In genomic region chrX:100648601-100649417, GRCh38 we compare ENCODE assay signal across 12 cellular contexts. TPM values are rescaled to one million over a fixed set of nuclear protein-coding genes. Genes with fewer than 3 reads are reported as not detected.
DNase-seq lines count a peak whose midpoint lies in the region; ATAC-seq, FAIRE-seq and TF ChIP-seq lines count a peak whose summit lies in the region.
"Had no signal": no experiment of that assay in that cellular context is flagged by ENCODE, and none has a peak within 500 bp of the region (broad histone marks: within the 10 kb centered on the region; RNA-seq: fewer than 3 reads in every experiment).

No MANE protein-coding gene starts in this region.

- H3K27ac Mint-ChIP-seq in mesothelial cell of epicardium, result peak overlapping the region; percentile 97
- H3K27ac Mint-ChIP-seq in activated CD8-positive, alpha-beta memory T cell treated with anti-CD3 and anti-CD28 coated beads, Interleukin-2, amount 10 ng/mL, durations not matched to agents 7 days and 5 days, result no peak overlapping the region
- H3K27ac Mint-ChIP-seq: activated naive CD4-positive, alpha-beta T cell treated with anti-CD3 and anti-CD28 coated beads, Interleukin-2, amount 50 U/mL, for 24 hours; natural killer cell treated with Interleukin-12 subunit alpha and Interleukin-12 subunit beta and Interleukin-15 and Interleukin-18, amount 100 ng/mL, for 72 hours had no signal

- 75% methylated on average over 8 of the region's 8 CpGs for WGBS in A549 (ENCODE audit: missing lambda C conversion rate)

- H3K4me1 Mint-ChIP-seq in mesothelial cell of epicardium, result peaks cover 42% of the 10 kb centered on the region
- no peaks in the 10 kb centered on the region for H3K4me1 Mint-ChIP-seq in activated CD8-positive, alpha-beta memory T cell treated with anti-CD3 and anti-CD28 coated beads, Interleukin-2, amount 10 ng/mL, durations not matched to agents 7 days and 5 days
- H3K4me1 Mint-ChIP-seq: activated naive CD4-positive, alpha-beta T cell treated with anti-CD3 and anti-CD28 coated beads, Interleukin-2, amount 50 U/mL, for 24 hours had no signal

- CTCF ChIA-PET in A549 (lab: Yijun Ruan, JAX), result interaction anchor here (1.4 to 2.3 kb wide), 3 partner anchors 11 to 119 kb away, joined by 5 to 8 read pairs (median 6); partner anchors contain the start of gene TSPAN6
- CTCF ChIA-PET in activated CD8-positive, alpha-beta memory T cell treated with anti-CD3 and anti-CD28 coated beads, Interleukin-2, amount 10 ng/mL, durations not matched to agents 7 days and 5 days (lab: Charles Lee), result no interaction called here

- H3K4me1 ChIP-seq in A549, result peaks cover 52% of the 10 kb centered on the region

- no peak for FAIRE-seq in A549 (lab: Jason Lieb, UNC)
- FAIRE-seq in endometrium (lab: Jason Lieb, UNC), result peak; percentile 55

- DNase-seq in A549 (ENCODE audit: low read depth in 1 of 2, low spot score in 1 of 2), result peak in 1 of 2 experiments; percentile 14
- DNase-seq in NCI-H2171 treated with DMSO at 0.1 percent for 48 hours (lab: John Stamatoyannopoulos, UW), result peak; percentile 90
- no peak for DNase-seq in mesothelial cell of epicardium (ENCODE audit: low spot score in 2 of 2, unreplicated experiment in 2 of 2)
- DNase-seq in activated CD8-positive, alpha-beta memory T cell treated with anti-CD3 and anti-CD28 coated beads, Interleukin-2, amount 10 ng/mL, durations not matched to agents 7 days and 5 days, result no peak
- DNase-seq: AML-193, T-helper 1 cell had no signal

- ATAC-seq in A549 (no peak; a peak in 1 of 6 replicates), GM18873 (IDR thresholded peaks at IDR 0.05; ENCODE audit: low FRiP score, unreplicated experiment) (no peak), HG02678 (IDR thresholded peaks at IDR 0.05; ENCODE audit: unreplicated experiment) (no peak), GM21576 (IDR thresholded peaks at IDR 0.05; ENCODE audit: unreplicated experiment) (no peak)
- ATAC-seq in activated CD8-positive, alpha-beta memory T cell treated with anti-CD3 and anti-CD28 coated beads, Interleukin-2, amount 10 ng/mL, durations not matched to agents 7 days and 5 days, result no peak
- ATAC-seq: natural killer cell treated with Interleukin-12 subunit alpha and Interleukin-12 subunit beta and Interleukin-15 and Interleukin-18, amount 100 ng/mL, for 72 hours had no signal

- no peak for TF ChIP-seq RAD21 in A549 (conservative IDR thresholded peaks at IDR 0.05 in 1 of 2, IDR thresholded peaks at IDR 0.05 in 1 of 2)

- no peaks in the 10 kb centered on the region for H3K9me3 ChIP-seq in A549

- no peak for TF ChIP-seq POLR2A in A549 (IDR thresholded peaks at IDR 0.05; ENCODE audit: low read length)

- no peak overlapping the region for H3K4me3 ChIP-seq in A549

- TF ChIP-seq CTCF in A549 (IDR thresholded peaks at IDR 0.05) (no peak), mesothelial cell of epicardium (IDR thresholded peaks at IDR 0.05; ENCODE audit: unreplicated experiment) (no peak)

- no peaks in the 10 kb centered on the region for H3K36me3 Mint-ChIP-seq in mesothelial cell of epicardium
- no peaks in the 10 kb centered on the region for H3K36me3 Mint-ChIP-seq in activated CD8-positive, alpha-beta memory T cell treated with anti-CD3 and anti-CD28 coated beads, Interleukin-2, amount 10 ng/mL, durations not matched to agents 7 days and 5 days
- H3K36me3 Mint-ChIP-seq: activated naive CD4-positive, alpha-beta T cell treated with anti-CD3 and anti-CD28 coated beads, Interleukin-2, amount 50 U/mL, for 24 hours; natural killer cell treated with Interleukin-12 subunit alpha and Interleukin-12 subunit beta and Interleukin-15 and Interleukin-18, amount 100 ng/mL, for 72 hours had no signal

- no peak overlapping the region for H3K4me3 Mint-ChIP-seq in mesothelial cell of epicardium
- no peak overlapping the region for H3K4me3 Mint-ChIP-seq in activated CD8-positive, alpha-beta memory T cell treated with anti-CD3 and anti-CD28 coated beads, Interleukin-2, amount 10 ng/mL, durations not matched to agents 7 days and 5 days
- H3K4me3 Mint-ChIP-seq: activated naive CD4-positive, alpha-beta T cell treated with anti-CD3 and anti-CD28 coated beads, Interleukin-2, amount 50 U/mL, for 24 hours; natural killer cell treated with Interleukin-12 subunit alpha and Interleukin-12 subunit beta and Interleukin-15 and Interleukin-18, amount 100 ng/mL, for 72 hours had no signal

- peaks cover 27% of the 10 kb centered on the region for H3K9me3 Mint-ChIP-seq in mesothelial cell of epicardium
- H3K9me3 Mint-ChIP-seq in activated CD8-positive, alpha-beta memory T cell treated with anti-CD3 and anti-CD28 coated beads, Interleukin-2, amount 10 ng/mL, durations not matched to agents 7 days and 5 days (ENCODE audit: low read depth), result no peaks in the 10 kb centered on the region
- H3K9me3 Mint-ChIP-seq: activated naive CD4-positive, alpha-beta T cell treated with anti-CD3 and anti-CD28 coated beads, Interleukin-2, amount 50 U/mL, for 24 hours; natural killer cell treated with Interleukin-12 subunit alpha and Interleukin-12 subunit beta and Interleukin-15 and Interleukin-18, amount 100 ng/mL, for 72 hours had no signal

- H3K27ac ChIP-seq in A549, result peak overlapping the region; percentile 57 to 68; a peak in 5 of 6 replicates

- H3K4me2 ChIP-seq in A549, result peak overlapping the region; percentile 61

- POLR2A ChIA-PET in A549 (lab: Yijun Ruan, JAX), result interaction anchor here (1.1 kb wide), 1 partner anchor 12 kb away, joined by 4 read pairs; the partner anchor contains the start of gene TSPAN6

- no peak for TF ChIP-seq EP300 in A549 (IDR thresholded peaks at IDR 0.05)

- no peaks in the 10 kb centered on the region for H3K27me3 Mint-ChIP-seq in mesothelial cell of epicardium (ENCODE audit: low read depth)
- peaks cover 14% of the 10 kb centered on the region for H3K27me3 Mint-ChIP-seq in activated CD8-positive, alpha-beta memory T cell treated with anti-CD3 and anti-CD28 coated beads, Interleukin-2, amount 10 ng/mL, durations not matched to agents 7 days and 5 days

TF ChIP-seq in A549, 52 proteins besides CTCF, POLR2A, EP300 and RAD21:
- no peak for TF ChIP-seq TFCP2L1 (CRISPR knock-in tag; IDR thresholded peaks at IDR 0.05)
- TF ChIP-seq CEBPB (IDR thresholded peaks at IDR 0.05), result no peak
- TF ChIP-seq MAFK (IDR thresholded peaks at IDR 0.05; ENCODE audit: partially characterized antibody), result no peak
- no peak for TF ChIP-seq HES2 (IDR thresholded peaks at IDR 0.05)
- TF ChIP-seq ZSCAN20 (CRISPR knock-in tag; IDR thresholded peaks at IDR 0.05), result no peak
- TF ChIP-seq RCOR1 (IDR thresholded peaks at IDR 0.05; ENCODE audit: low read depth, low read length), result no peak
- no peak for TF ChIP-seq HOXB13 (CRISPR knock-in tag; IDR thresholded peaks at IDR 0.05; ENCODE audit: low read depth)
- TF ChIP-seq TP53 (CRISPR knock-in tag; IDR thresholded peaks at IDR 0.05), result no peak
- TF ChIP-seq PHF8 (IDR thresholded peaks at IDR 0.05; ENCODE audit: borderline replicate concordance, low read depth), result no peak
- no peak for TF ChIP-seq CBX2 (IDR thresholded peaks at IDR 0.05; ENCODE audit: borderline replicate concordance, low read depth)
- no peak for TF ChIP-seq RFX5 (IDR thresholded peaks at IDR 0.05)
- TF ChIP-seq HOXA7 (CRISPR knock-in tag; IDR thresholded peaks at IDR 0.05), result no peak
- TF ChIP-seq EHF (CRISPR knock-in tag; IDR thresholded peaks at IDR 0.05), result no peak
- TF ChIP-seq BHLHE40 (IDR thresholded peaks at IDR 0.05; ENCODE audit: low read depth, low read length), result no peak
- TF ChIP-seq, protein P1, sequence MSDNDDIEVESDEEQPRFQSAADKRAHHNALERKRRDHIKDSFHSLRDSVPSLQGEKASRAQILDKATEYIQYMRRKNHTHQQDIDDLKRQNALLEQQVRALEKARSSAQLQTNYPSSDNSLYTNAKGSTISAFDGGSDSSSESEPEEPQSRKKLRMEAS (IDR thresholded peaks at IDR 0.05), result no peak
- TF ChIP-seq KDM1A (IDR thresholded peaks at IDR 0.05; ENCODE audit: low read depth), result no peak
- TF ChIP-seq HOXB5 (CRISPR knock-in tag; IDR thresholded peaks at IDR 0.05), result no peak
- no peak for TF ChIP-seq RNF2 (IDR thresholded peaks at IDR 0.05; ENCODE audit: borderline replicate concordance, low read depth)

RNA-seq across cellular contexts. Expression of gene SRPX2, which starts 4.8 kb away (rescaled TPM):
- polyA plus RNA-seq in A549 (2011; rRNA removed) (6.7 and 9.6 TPM in 2 replicates), A549 (2017; fragmentation: RNase III; extraction: RNeasy Plus Mini Kit Qiagen cat#74134 plus additional on column Dnase treatment) (1.7 to 3.9 TPM (median 2.3 TPM) in 3 replicates)
- polyA plus RNA-seq in A549 (2012; cell fraction: cytosol; rRNA removed), result 2.6 and 2.9 TPM in 2 replicates
- polyA plus RNA-seq in A549 (2012; cell fraction: nucleus; rRNA removed), result 8.5 and 10.1 TPM in 2 replicates
- 10.0 and 17.2 TPM in 2 replicates for polyA minus RNA-seq in A549 (2011; rRNA and poly(A)+ RNA removed)
- 13.7 to 16.2 TPM (median 15.1 TPM) in 3 replicates for total RNA-seq in mesothelial cell of epicardium
- not detected for total RNA-seq in activated CD8-positive, alpha-beta memory T cell treated with anti-CD3 and anti-CD28 coated beads, Interleukin-2, amount 10 ng/mL, durations not matched to agents 7 days and 5 days
- total RNA-seq: natural killer cell treated with Interleukin-12 subunit alpha and Interleukin-12 subunit beta and Interleukin-15 and Interleukin-18, amount 100 ng/mL, for 72 hours had no signal

RNA-seq across cellular contexts. Expression of gene TSPAN6, which starts 12.2 kb away (rescaled TPM):
- polyA plus RNA-seq in A549 (2011; rRNA removed), result 61.4 and 71.1 TPM in 2 replicates
- polyA plus RNA-seq in A549 (2012; cell fraction: cytosol; rRNA removed), result 18.1 and 20.5 TPM in 2 replicates
- polyA plus RNA-seq in A549 (2012; cell fraction: nucleus; rRNA removed), result 9.3 and 14.0 TPM in 2 replicates
- 41.1 to 51.7 TPM (median 46.0 TPM) in 3 replicates for polyA plus RNA-seq in A549 (2017; fragmentation: RNase III; extraction: RNeasy Plus Mini Kit Qiagen cat#74134 plus additional on column Dnase treatment)
- 18.2 and 18.4 TPM in 2 replicates for polyA minus RNA-seq in A549 (2011; rRNA and poly(A)+ RNA removed)
- total RNA-seq in mesothelial cell of epicardium, result 92.8 to 99.0 TPM (median 93.2 TPM) in 3 replicates
- not detected for total RNA-seq in activated CD8-positive, alpha-beta memory T cell treated with anti-CD3 and anti-CD28 coated beads, Interleukin-2, amount 10 ng/mL, durations not matched to agents 7 days and 5 days
- total RNA-seq: natural killer cell treated with Interleukin-12 subunit alpha and Interleukin-12 subunit beta and Interleukin-15 and Interleukin-18, amount 100 ng/mL, for 72 hours had no signal

Comparison
In these comparisons a context has a peak if more than half of its experiments do, and no peak if none do; other contexts are left out.
1. RNA of gene SRPX2, which starts 4.8 kb away (total RNA-seq): 13.7 to 16.2 TPM in mesothelial cell of epicardium; not detected in activated CD8-positive, alpha-beta memory T cell treated with anti-CD3 and anti-CD28 coated beads, Interleukin-2, amount 10 ng/mL, durations not matched to agents 7 days and 5 days; every median in the first group is over 10 times any median in the second.
2. RNA of gene TSPAN6, which starts 12.2 kb away (total RNA-seq): 92.8 to 99.0 TPM in mesothelial cell of epicardium; not detected in activated CD8-positive, alpha-beta memory T cell treated with anti-CD3 and anti-CD28 coated beads, Interleukin-2, amount 10 ng/mL, durations not matched to agents 7 days and 5 days; every median in the first group is over 10 times any median in the second.